8 cellular contexts compared by ENCODE assay signal in the genomic region with DNA sequence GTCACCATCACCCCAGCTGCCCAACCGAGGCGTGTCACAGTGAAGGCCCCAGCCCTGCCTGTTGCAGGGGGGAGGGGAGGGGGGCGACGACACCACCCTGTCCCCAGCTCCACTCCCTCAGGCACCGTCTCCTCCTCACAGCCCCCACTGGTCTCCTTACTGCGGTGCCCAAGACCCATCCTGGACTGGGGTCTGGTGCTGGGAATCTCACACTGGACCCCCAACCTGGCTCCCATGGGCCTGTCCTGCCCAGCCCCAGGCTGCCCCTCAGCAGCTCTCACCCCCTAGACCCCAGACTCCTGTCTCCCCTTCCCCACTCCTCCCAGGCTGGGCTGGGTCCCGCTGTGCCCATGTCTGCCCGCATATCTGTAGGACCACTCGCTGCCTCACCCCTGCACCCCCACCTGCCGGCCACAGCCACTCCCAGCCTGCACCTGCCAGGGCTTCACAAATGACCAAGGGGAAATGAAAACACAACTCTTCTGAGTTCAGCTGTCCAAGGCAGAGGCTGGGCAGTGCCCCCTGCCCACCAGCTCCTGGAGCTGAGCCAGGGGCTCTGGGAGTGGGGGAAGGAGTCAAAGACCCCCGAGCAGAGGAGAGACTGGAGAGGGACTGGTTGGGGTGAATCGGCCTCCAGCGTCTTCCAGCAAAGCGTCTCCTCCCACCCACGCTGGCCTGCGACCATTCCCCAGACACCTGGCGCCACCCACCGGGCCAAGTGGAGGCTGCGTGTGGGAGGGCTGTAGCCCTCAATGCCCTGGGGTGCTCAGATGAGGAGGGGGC. TPM values are rescaled to one million over a fixed set of nuclear protein-coding genes. Genes with fewer than 3 reads are reported as not detected.
DNase-seq lines count a peak whose midpoint lies in the region; ATAC-seq and FAIRE-seq lines count a peak whose summit lies in the region.

No MANE protein-coding gene starts in this region.

- DNase-seq in ACHN (peak; percentile 47), GM23248 (peak; percentile 44), RCC 7860 (ENCODE audit: low spot score) (peak; percentile 16), left cardiac atrium (peak; percentile 63), T1000 (lab: John Stamatoyannopoulos, UW) (no peak)
- peak; percentile 81 for DNase-seq in activated naive CD4-positive, alpha-beta T cell treated with anti-CD3 and anti-CD28 coated beads for 36 hours
- peak; percentile 76 for DNase-seq in stimulated activated CD4-positive, alpha-beta T cell treated with anti-CD3 and anti-CD28 coated beads, Interleukin-15, amount 100 ng/mL, for 24 hours

- peaks cover 7% of the 10 kb centered on the region; the same call in 1 of the 2 replicates for H3F3A ChIP-seq in GM23248 (ENCODE audit: insufficient read depth)

- H3K9me2 ChIP-seq in GM23248 (ENCODE audit: insufficient read depth): no peaks in the 10 kb centered on the region

- H3K79me2 ChIP-seq in GM23248 (ENCODE audit: insufficient read depth): no peaks in the 10 kb centered on the region

- intact Hi-C loops in activated naive CD4-positive, alpha-beta T cell treated with anti-CD3 and anti-CD28 coated beads for 36 hours (cut with micrococcal nuclease): loop anchor here (1.0 to 5.0 kb wide), 3 partner anchors 77 to 142 kb away; no protein-coding TSS in a partner anchor
- intact Hi-C loops in left cardiac atrium (cut with DNase I): loop anchor here (2.0 to 10.0 kb wide), 3 partner anchors 55 to 141 kb away; a partner anchor contains a TSS

- no peak overlapping the region for H3K27ac ChIP-seq in GM23248

- H3K4me3 ChIP-seq in GM23248: no peak overlapping the region

- FAIRE-seq in RCC 7860 (lab: Jason Lieb, UNC): no peak

- no peaks in the 10 kb centered on the region for H3K4me1 Mint-ChIP-seq in activated naive CD4-positive, alpha-beta T cell treated with anti-CD3 and anti-CD28 coated beads for 36 hours (ENCODE audit: low read depth)

- H3K9ac ChIP-seq in GM23248: no peak overlapping the region

- peaks cover 7% of the 10 kb centered on the region for H3K27me3 Mint-ChIP-seq in activated naive CD4-positive, alpha-beta T cell treated with anti-CD3 and anti-CD28 coated beads for 36 hours (ENCODE audit: low read depth)

- in situ Hi-C loops in ACHN (cut with HindIII; ENCODE audit: low pct_ligation_motif_present, low pct_unique_long_range_greater_than_20kb, low sequenced_read_pairs): no loop called here
- in situ Hi-C loops in GM23248 (cut with MboI): no loop called here

- H3K9me3 ChIP-seq in GM23248 (ENCODE audit: low read depth): no peaks in the 10 kb centered on the region

- H3K9me3 Mint-ChIP-seq in activated naive CD4-positive, alpha-beta T cell treated with anti-CD3 and anti-CD28 coated beads for 36 hours: no peaks in the 10 kb centered on the region

- 16 to 21% methylated on average over 19 of the region's 19 CpGs for WGBS in GM23248 (ENCODE audit: low coverage in 1 of 2, low lambda C conversion rate in 2 of 2, missing lambda C conversion rate in 2 of 2), 2 experiments

- ATAC-seq in left cardiac atrium: peak; percentile 57 to 64
- ATAC-seq in HG02759 (IDR thresholded peaks at IDR 0.05; ENCODE audit: unreplicated experiment): no peak

- no peaks in the 10 kb centered on the region for H3K27me3 ChIP-seq in GM23248 (replicated peaks; ENCODE audit: insufficient read depth)

- H2AFZ ChIP-seq in GM23248: no peak overlapping the region

- no peaks in the 10 kb centered on the region for H3K36me3 ChIP-seq in GM23248 (ENCODE audit: low read depth)

- CTCF ChIA-PET in activated naive CD4-positive, alpha-beta T cell treated with anti-CD3 and anti-CD28 coated beads for 36 hours (lab: Charles Lee): interaction anchor here (1.1 to 8.2 kb wide), 2 partner anchors 143 to 224 kb away, joined by 4 to 88 read pairs; no protein-coding TSS in a partner anchor

- H3K4me1 ChIP-seq in GM23248 (ENCODE audit: insufficient read depth): no peaks in the 10 kb centered on the region

- no peak overlapping the region for H3K4me3 Mint-ChIP-seq in activated naive CD4-positive, alpha-beta T cell treated with anti-CD3 and anti-CD28 coated beads for 36 hours

- H3K4me2 ChIP-seq in GM23248 (ENCODE audit: unreplicated experiment): no peak overlapping the region

- H3K36me3 Mint-ChIP-seq in activated naive CD4-positive, alpha-beta T cell treated with anti-CD3 and anti-CD28 coated beads for 36 hours (ENCODE audit: low read depth): no peaks in the 10 kb centered on the region

- no peaks in the 10 kb centered on the region for H4K20me1 ChIP-seq in GM23248 (ENCODE audit: insufficient read depth)

- no peak overlapping the region for H3K27ac Mint-ChIP-seq in activated naive CD4-positive, alpha-beta T cell treated with anti-CD3 and anti-CD28 coated beads for 36 hours

RNA-seq across cellular contexts. Expression of a gene that starts 32.6 kb away (rescaled TPM):
- total RNA-seq in GM23248 (2014; rRNA removed; shearing (Covaris generic)): 13.7 and 15.3 TPM in 2 replicates
- 15.3 and 15.7 TPM in 2 replicates for polyA plus RNA-seq in GM23248 (2016; fragmentation: Nextera tagmentation; extraction: Ambion mirVana)
- total RNA-seq in activated naive CD4-positive, alpha-beta T cell treated with anti-CD3 and anti-CD28 coated beads for 36 hours: under 1 TPM; 0.25 to 0.52 TPM
- 100 to 1,000 TPM in 1 of 2 donors, 10 to 100 TPM in 1; 86.6 to 138 TPM for total RNA-seq in left cardiac atrium

RNA-seq across cellular contexts. Expression of a gene that starts 57.2 kb away (rescaled TPM):
- 50.8 and 58.3 TPM in 2 replicates for total RNA-seq in GM23248 (2014; rRNA removed; shearing (Covaris generic))
- polyA plus RNA-seq in GM23248 (2016; fragmentation: Nextera tagmentation; extraction: Ambion mirVana): 68.7 and 80.3 TPM in 2 replicates
- 1 to 10 TPM; 8.7 to 9.4 TPM for total RNA-seq in activated naive CD4-positive, alpha-beta T cell treated with anti-CD3 and anti-CD28 coated beads for 36 hours
- total RNA-seq in left cardiac atrium: 100 to 1,000 TPM; 154 TPM
